In the genomic region with DNA sequence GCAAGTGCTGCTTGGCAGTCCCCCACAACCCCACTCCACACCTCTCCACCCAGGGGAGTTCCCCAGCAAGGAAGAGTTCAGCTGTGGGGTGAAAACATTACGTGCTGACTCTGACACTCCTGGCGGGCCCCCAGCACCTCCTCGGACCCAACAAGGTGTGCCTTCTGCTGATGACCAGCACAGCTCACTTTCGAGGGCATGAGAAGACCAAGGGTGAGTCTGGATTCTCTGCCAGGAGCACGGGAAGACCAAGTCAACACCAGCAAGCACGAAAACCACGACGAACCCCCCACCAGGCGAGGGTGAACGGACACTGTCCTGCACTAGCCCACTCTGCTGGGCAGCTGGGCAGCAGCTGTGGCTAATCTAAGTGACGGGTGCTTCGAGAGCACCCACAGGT, we compare ENCODE assay signal across 1 cellular context.
TF ChIP-seq lines count a peak whose summit lies in the region.

No MANE protein-coding gene starts in this region.

TF ChIP-seq in K562, 482 proteins besides CTCF, POLR2A, EP300 and RAD21:
- TF ChIP-seq ZNF589 (CRISPR knock-in tag; IDR thresholded peaks at IDR 0.05; ENCODE audit: low read depth) (no peak), ZNF592 (IDR thresholded peaks at IDR 0.05) (no peak)
- TF ChIP-seq, protein P1, sequence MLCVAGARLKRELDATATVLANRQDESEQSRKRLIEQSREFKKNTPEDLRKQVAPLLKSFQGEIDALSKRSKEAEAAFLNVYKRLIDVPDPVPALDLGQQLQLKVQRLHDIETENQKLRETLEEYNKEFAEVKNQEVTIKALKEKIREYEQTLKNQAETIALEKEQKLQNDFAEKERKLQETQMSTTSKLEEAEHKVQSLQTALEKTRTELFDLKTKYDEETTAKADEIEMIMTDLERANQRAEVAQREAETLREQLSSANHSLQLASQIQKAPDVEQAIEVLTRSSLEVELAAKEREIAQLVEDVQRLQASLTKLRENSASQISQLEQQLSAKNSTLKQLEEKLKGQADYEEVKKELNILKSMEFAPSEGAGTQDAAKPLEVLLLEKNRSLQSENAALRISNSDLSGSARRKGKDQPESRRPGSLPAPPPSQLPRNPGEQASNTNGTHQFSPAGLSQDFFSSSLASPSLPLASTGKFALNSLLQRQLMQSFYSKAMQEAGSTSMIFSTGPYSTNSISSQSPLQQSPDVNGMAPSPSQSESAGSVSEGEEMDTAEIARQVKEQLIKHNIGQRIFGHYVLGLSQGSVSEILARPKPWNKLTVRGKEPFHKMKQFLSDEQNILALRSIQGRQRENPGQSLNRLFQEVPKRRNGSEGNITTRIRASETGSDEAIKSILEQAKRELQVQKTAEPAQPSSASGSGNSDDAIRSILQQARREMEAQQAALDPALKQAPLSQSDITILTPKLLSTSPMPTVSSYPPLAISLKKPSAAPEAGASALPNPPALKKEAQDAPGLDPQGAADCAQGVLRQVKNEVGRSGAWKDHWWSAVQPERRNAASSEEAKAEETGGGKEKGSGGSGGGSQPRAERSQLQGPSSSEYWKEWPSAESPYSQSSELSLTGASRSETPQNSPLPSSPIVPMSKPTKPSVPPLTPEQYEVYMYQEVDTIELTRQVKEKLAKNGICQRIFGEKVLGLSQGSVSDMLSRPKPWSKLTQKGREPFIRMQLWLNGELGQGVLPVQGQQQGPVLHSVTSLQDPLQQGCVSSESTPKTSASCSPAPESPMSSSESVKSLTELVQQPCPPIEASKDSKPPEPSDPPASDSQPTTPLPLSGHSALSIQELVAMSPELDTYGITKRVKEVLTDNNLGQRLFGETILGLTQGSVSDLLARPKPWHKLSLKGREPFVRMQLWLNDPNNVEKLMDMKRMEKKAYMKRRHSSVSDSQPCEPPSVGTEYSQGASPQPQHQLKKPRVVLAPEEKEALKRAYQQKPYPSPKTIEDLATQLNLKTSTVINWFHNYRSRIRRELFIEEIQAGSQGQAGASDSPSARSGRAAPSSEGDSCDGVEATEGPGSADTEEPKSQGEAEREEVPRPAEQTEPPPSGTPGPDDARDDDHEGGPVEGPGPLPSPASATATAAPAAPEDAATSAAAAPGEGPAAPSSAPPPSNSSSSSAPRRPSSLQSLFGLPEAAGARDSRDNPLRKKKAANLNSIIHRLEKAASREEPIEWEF (CRISPR knock-in tag; IDR thresholded peaks at IDR 0.05): no peak
